In the genomic region with DNA sequence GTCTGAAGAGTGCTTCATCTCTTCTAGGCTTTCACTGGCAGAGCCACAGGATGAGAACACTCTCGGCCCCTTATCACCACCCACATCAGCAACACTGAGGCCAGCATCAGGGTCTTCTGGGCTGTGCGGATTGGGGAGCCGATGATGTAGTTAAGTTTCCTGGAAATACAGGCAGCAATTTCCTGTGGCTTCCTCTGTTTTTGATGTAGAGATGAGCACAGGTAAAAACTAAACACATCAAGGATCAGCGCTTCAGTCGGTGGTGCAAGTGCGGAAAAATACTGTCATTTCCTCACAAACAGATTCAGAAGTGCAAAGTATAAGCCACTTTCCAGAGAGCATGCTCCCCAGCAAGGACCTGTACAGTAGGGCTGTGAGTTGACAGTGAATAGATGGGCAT, we compare ENCODE assay signal across 10 cellular contexts.
DNase-seq lines count a peak whose midpoint lies in the region; ATAC-seq and TF ChIP-seq lines count a peak whose summit lies in the region.
"Had no signal": no experiment of that assay in that cellular context is flagged by ENCODE, and none has a peak within 500 bp of the region (broad histone marks: within the 10 kb centered on the region; RNA-seq: fewer than 3 reads in every experiment).

No MANE protein-coding gene starts in this region.

- ATAC-seq in activated naive CD4-positive, alpha-beta T cell treated with anti-CD3 and anti-CD28 coated beads, Interleukin-2, amount 50 U/mL, for 72 hours: peak; percentile 88 to 90
- ATAC-seq in HG02840 (IDR thresholded peaks at IDR 0.05; ENCODE audit: low FRiP score, unreplicated experiment): no peak
- no peak for ATAC-seq in GM21737 (IDR thresholded peaks at IDR 0.05; ENCODE audit: unreplicated experiment)

- no peaks in the 10 kb centered on the region for H3K9me3 Mint-ChIP-seq in activated naive CD4-positive, alpha-beta T cell treated with anti-CD3 and anti-CD28 coated beads, Interleukin-2, amount 50 U/mL, for 72 hours

- H3K27ac ChIP-seq in RWPE1: no peak overlapping the region
- H3K27ac ChIP-seq: PC-9 had no signal

- CTCF ChIA-PET in RWPE1 (lab: Yijun Ruan, JAX): no interaction called here

- DNase-seq in CD1c-positive myeloid dendritic cell (ENCODE audit: extremely low spot score) (peak; percentile 6), RWPE1 (ENCODE audit: low spot score) (no peak), NCI-H2029 (lab: John Stamatoyannopoulos, UW) (no peak)
- peak; percentile 68 to 80 for DNase-seq in activated CD4-positive, alpha-beta T cell treated with anti-CD3 and anti-CD28 coated beads, Interleukin-2, amount 50 U/mL, for 48 hours
- DNase-seq in activated naive CD4-positive, alpha-beta T cell treated with anti-CD3 and anti-CD28 coated beads, Interleukin-2, amount 50 U/mL, for 72 hours (ENCODE audit: low spot score in 2 of 2): peak; percentile 72 to 85
- DNase-seq in stimulated activated CD4-positive, alpha-beta T cell treated with anti-CD3 and anti-CD28 coated beads, Interleukin-4, amount 100 ng/mL, for 24 hours: peak; percentile 77
- DNase-seq: NCI-H1436 treated with DMSO at 0.1 percent for 48 hours, PC-9 had no signal

- H3K27ac Mint-ChIP-seq in activated naive CD4-positive, alpha-beta T cell treated with anti-CD3 and anti-CD28 coated beads, Interleukin-2, amount 50 U/mL, for 72 hours: peak overlapping the region; percentile 94 to 96

- peaks cover 34 to 36% of the 10 kb centered on the region in 2 donors for H3K36me3 Mint-ChIP-seq in activated naive CD4-positive, alpha-beta T cell treated with anti-CD3 and anti-CD28 coated beads, Interleukin-2, amount 50 U/mL, for 72 hours

- TF ChIP-seq CTCF in RWPE1 (conservative IDR thresholded peaks at IDR 0.05; ENCODE audit: low read depth): no peak

- POLR2A ChIA-PET in RWPE1 (lab: Yijun Ruan, JAX; ENCODE audit: low non-redundant PET): no interaction called here

Comparison
In these comparisons a context has a peak if more than half of its experiments do, and no peak if none do; other contexts are left out.
1. DNase-seq: peak in CD1c-positive myeloid dendritic cell (single experiment), activated CD4-positive, alpha-beta T cell treated with anti-CD3 and anti-CD28 coated beads, Interleukin-2, amount 50 U/mL, for 48 hours (2 of 2), activated naive CD4-positive, alpha-beta T cell treated with anti-CD3 and anti-CD28 coated beads, Interleukin-2, amount 50 U/mL, for 72 hours (2 of 2) and stimulated activated CD4-positive, alpha-beta T cell treated with anti-CD3 and anti-CD28 coated beads, Interleukin-4, amount 100 ng/mL, for 24 hours (single experiment); none in RWPE1 (single experiment) and NCI-H2029 (single experiment).
2. ATAC-seq: peak in activated naive CD4-positive, alpha-beta T cell treated with anti-CD3 and anti-CD28 coated beads, Interleukin-2, amount 50 U/mL, for 72 hours (2 of 2); none in HG02840 (single experiment) and GM21737 (single experiment).